ENCODE assay signal across 27 cellular contexts in the genomic region with DNA sequence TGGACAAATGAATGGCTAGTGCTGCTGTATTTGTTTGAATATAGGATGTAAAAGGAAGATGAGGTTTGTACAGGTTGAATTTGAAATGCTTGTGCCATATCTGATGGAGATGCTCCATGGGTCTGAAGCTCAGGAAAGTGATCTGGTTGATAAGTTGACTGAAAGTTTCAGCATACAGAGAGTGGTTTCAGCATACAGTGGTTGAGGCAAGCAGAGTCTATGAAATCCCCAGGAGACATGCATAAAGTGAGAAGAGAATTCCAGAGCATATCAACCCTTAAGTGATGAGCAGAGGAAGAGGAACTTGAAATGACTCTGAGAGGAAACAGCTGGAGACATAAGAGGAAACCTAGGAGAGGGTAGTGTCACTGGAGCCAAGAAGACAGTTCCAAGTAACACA. TPM values are rescaled to one million over a fixed set of nuclear protein-coding genes. Genes with fewer than 3 reads are reported as not detected.
"Had no signal": no experiment of that assay in that cellular context is flagged by ENCODE, and none has a peak within 500 bp of the region (broad histone marks: within the 10 kb centered on the region; RNA-seq: fewer than 3 reads in every experiment).

No MANE protein-coding gene starts in this region.

- H3K27ac Mint-ChIP-seq: T-cell had no signal

- H3K36me3 Mint-ChIP-seq: T-cell had no signal

- H3K4me1 ChIP-seq: SJSA1 had no signal

- H3K4me1 Mint-ChIP-seq: T-cell had no signal

- H3K9me3 ChIP-seq: SJSA1 had no signal

- DNase-seq: IMR-90, NCI-H1092, NCI-H1105 treated with DMSO at 0.1 percent for 48 hours, NCI-H1417 treated with DMSO at 0.1 percent for 48 hours, NCI-H146, NCI-H1694 treated with DMSO at 0.1 percent for 48 hours, NCI-H1930, NCI-H2081 treated with DMSO at 0.1 percent for 48 hours, NCI-H2171, NCI-H226, NCI-H446, NCI-H510A, NCI-H524 treated with DMSO at 0.1 percent for 48 hours, NCI-H69, NCI-H774, Right ventricle myocardium superior, RPMI8226, SIG-M5, SW 1271, T-cell had no signal

- H3K27ac ChIP-seq: KMS-11, SJSA1, SK-N-MC had no signal

- H3K4me3 Mint-ChIP-seq: T-cell had no signal

- ATAC-seq: HepG2, T-cell had no signal

- H3K9me3 Mint-ChIP-seq: T-cell had no signal

- H3K4me3 ChIP-seq: SJSA1, SK-N-MC had no signal

- H3K36me3 ChIP-seq: SJSA1 had no signal

RNA-seq across cellular contexts. Expression of a gene that starts 21.7 kb away (rescaled TPM):
- total RNA-seq: HepG2, HT1080, IMR-90, LHCN-M2, MCF 10A, Right ventricle myocardium superior, SJSA1, T-cell had no signal
- polyA plus RNA-seq: HepG2, IMR-90 had no signal

RNA-seq across cellular contexts. Expression of a gene that starts 48.1 kb away (rescaled TPM):
- total RNA-seq: HepG2, HT1080, IMR-90, Right ventricle myocardium superior had no signal
- polyA plus RNA-seq: HepG2, IMR-90 had no signal
